9 cellular contexts compared by ENCODE assay signal in genomic region chr2:133421516-133422324, GRCh38.
DNase-seq lines count a peak whose midpoint lies in the region; TF ChIP-seq lines count a peak whose summit lies in the region.
"Had no signal": no experiment of that assay in that cellular context is flagged by ENCODE, and none has a peak within 500 bp of the region (broad histone marks: within the 10 kb centered on the region; RNA-seq: fewer than 3 reads in every experiment).

No MANE protein-coding gene starts in this region.

- H3K27me3 Mint-ChIP-seq in activated T-helper 1 cell treated with anti-CD3 and anti-CD28 coated beads, Interleukin-12 subunit alpha, Interleukin-12 subunit beta, Interleukin-2, Interleukin-4 antibody, amounts not matched to agents 30 ng/mL and 10 ng/mL and 1 ng/mL, durations not matched to agents 14 hours and 24 hours and 36 hours (ENCODE audit: insufficient read depth): no peaks in the 10 kb centered on the region
- H3K27me3 Mint-ChIP-seq: activated naive CD8-positive, alpha-beta T cell treated with anti-CD3 and anti-CD28 coated beads, Interleukin-2, amount 10 ng/mL, durations not matched to agents 7 days and 5 days had no signal

- no peaks in the 10 kb centered on the region for H3K9me3 Mint-ChIP-seq in activated T-helper 1 cell treated with anti-CD3 and anti-CD28 coated beads, Interleukin-12 subunit alpha, Interleukin-12 subunit beta, Interleukin-2, Interleukin-4 antibody, amounts not matched to agents 30 ng/mL and 10 ng/mL and 1 ng/mL, durations not matched to agents 14 hours and 24 hours and 36 hours
- H3K9me3 Mint-ChIP-seq: activated naive CD8-positive, alpha-beta T cell treated with anti-CD3 and anti-CD28 coated beads, Interleukin-2, amount 10 ng/mL, durations not matched to agents 7 days and 5 days had no signal

- no peak overlapping the region for H3K27ac Mint-ChIP-seq in activated T-helper 1 cell treated with anti-CD3 and anti-CD28 coated beads, Interleukin-12 subunit alpha, Interleukin-12 subunit beta, Interleukin-2, Interleukin-4 antibody, amounts not matched to agents 30 ng/mL and 10 ng/mL and 1 ng/mL, durations not matched to agents 14 hours and 24 hours and 36 hours
- H3K27ac Mint-ChIP-seq: activated naive CD8-positive, alpha-beta T cell treated with anti-CD3 and anti-CD28 coated beads, Interleukin-2, amount 10 ng/mL, durations not matched to agents 7 days and 5 days had no signal

- peaks cover 28% of the 10 kb centered on the region for H3K4me1 ChIP-seq in left ventricle myocardium inferior

- no peak overlapping the region for H3K4me3 Mint-ChIP-seq in activated T-helper 1 cell treated with anti-CD3 and anti-CD28 coated beads, Interleukin-12 subunit alpha, Interleukin-12 subunit beta, Interleukin-2, Interleukin-4 antibody, amounts not matched to agents 30 ng/mL and 10 ng/mL and 1 ng/mL, durations not matched to agents 14 hours and 24 hours and 36 hours
- H3K4me3 Mint-ChIP-seq: activated naive CD8-positive, alpha-beta T cell treated with anti-CD3 and anti-CD28 coated beads, Interleukin-2, amount 10 ng/mL, durations not matched to agents 7 days and 5 days had no signal

- intact Hi-C loops in left ventricle myocardium inferior (cut with micrococcal nuclease): no loop called here
- intact Hi-C loops in activated T-helper 1 cell treated with anti-CD3 and anti-CD28 coated beads, Interleukin-12 subunit alpha, Interleukin-12 subunit beta, Interleukin-2, Interleukin-4 antibody, amounts not matched to agents 30 ng/mL and 10 ng/mL and 1 ng/mL, durations not matched to agents 14 hours and 24 hours and 36 hours (cut with micrococcal nuclease): no loop called here

- POLR2A ChIA-PET in HEK293T (lab: Yijun Ruan, JAX): interaction anchor here (0.9 kb wide), 1 partner anchor 9 kb away, joined by 3 read pairs; no protein-coding TSS in a partner anchor

- H3K9me3 ChIP-seq in left ventricle myocardium inferior (replicated peaks): no peaks in the 10 kb centered on the region

- no peaks in the 10 kb centered on the region for H3K36me3 Mint-ChIP-seq in activated T-helper 1 cell treated with anti-CD3 and anti-CD28 coated beads, Interleukin-12 subunit alpha, Interleukin-12 subunit beta, Interleukin-2, Interleukin-4 antibody, amounts not matched to agents 30 ng/mL and 10 ng/mL and 1 ng/mL, durations not matched to agents 14 hours and 24 hours and 36 hours (ENCODE audit: low read depth)
- H3K36me3 Mint-ChIP-seq: activated naive CD8-positive, alpha-beta T cell treated with anti-CD3 and anti-CD28 coated beads, Interleukin-2, amount 10 ng/mL, durations not matched to agents 7 days and 5 days had no signal

- H3K27ac ChIP-seq in left ventricle myocardium inferior (replicated peaks): peak overlapping the region; percentile 49

- no peak for TF ChIP-seq CTCF in left ventricle myocardium inferior (IDR thresholded peaks at IDR 0.05; ENCODE audit: borderline replicate concordance)

- CTCF ChIA-PET in HEK293T (lab: Yijun Ruan, JAX): interaction anchor here (0.7 to 3.0 kb wide), 3 partner anchors 10 to 90 kb away, joined by 3 to 14 read pairs (median 5); no protein-coding TSS in a partner anchor

- H3K4me3 ChIP-seq in left ventricle myocardium inferior: no peak overlapping the region

- peak; percentile 26 for DNase-seq in G401 (ENCODE audit: low spot score)
- DNase-seq in HEK293T (ENCODE audit: extremely low spot score): peak; percentile 10
- DNase-seq in NCI-H2029 treated with DMSO at 0.1 percent for 48 hours (lab: John Stamatoyannopoulos, UW): peak; percentile 78
- DNase-seq in left ventricle myocardium inferior: peak; percentile 15
- DNase-seq in NCI-H1105 treated with DMSO at 0.1 percent for 48 hours (lab: John Stamatoyannopoulos, UW): no peak
- no peak for DNase-seq in COLO829 (ENCODE audit: low spot score)
- DNase-seq in NK-92 (lab: John Stamatoyannopoulos, UW; ENCODE audit: unreplicated experiment): no peak
- no peak for DNase-seq in activated T-helper 1 cell treated with anti-CD3 and anti-CD28 coated beads, Interleukin-12 subunit alpha, Interleukin-12 subunit beta, Interleukin-2, Interleukin-4 antibody, amounts not matched to agents 30 ng/mL and 10 ng/mL and 1 ng/mL, durations not matched to agents 14 hours and 24 hours and 36 hours (ENCODE audit: low spot score)
- DNase-seq: activated naive CD8-positive, alpha-beta T cell treated with anti-CD3 and anti-CD28 coated beads, Interleukin-2, amount 10 ng/mL, durations not matched to agents 7 days and 5 days had no signal

- H3K36me3 ChIP-seq in left ventricle myocardium inferior: no peaks in the 10 kb centered on the region

- H3K27me3 ChIP-seq in left ventricle myocardium inferior (ENCODE audit: low read depth): no peaks in the 10 kb centered on the region

- in situ Hi-C loops in G401 (cut with HindIII; ENCODE audit: low sequenced_read_pairs): no loop called here

- no peaks in the 10 kb centered on the region for H3K4me1 Mint-ChIP-seq in activated T-helper 1 cell treated with anti-CD3 and anti-CD28 coated beads, Interleukin-12 subunit alpha, Interleukin-12 subunit beta, Interleukin-2, Interleukin-4 antibody, amounts not matched to agents 30 ng/mL and 10 ng/mL and 1 ng/mL, durations not matched to agents 14 hours and 24 hours and 36 hours (ENCODE audit: low read depth)
- H3K4me1 Mint-ChIP-seq: activated naive CD8-positive, alpha-beta T cell treated with anti-CD3 and anti-CD28 coated beads, Interleukin-2, amount 10 ng/mL, durations not matched to agents 7 days and 5 days had no signal

TF ChIP-seq in HEK293T, 16 proteins besides CTCF, POLR2A, EP300 and RAD21:
- no peak for TF ChIP-seq SP1 (IDR thresholded peaks at IDR 0.05)
- no peak for TF ChIP-seq LEF1 (IDR thresholded peaks at IDR 0.05; ENCODE audit: borderline replicate concordance)
- TF ChIP-seq FOXM1 (IDR thresholded peaks at IDR 0.05; ENCODE audit: borderline replicate concordance): no peak
- TF ChIP-seq FOXA1 (IDR thresholded peaks at IDR 0.05): no peak
- TF ChIP-seq SUZ12 (IDR thresholded peaks at IDR 0.05): no peak

Comparison
In these comparisons a context has a peak if more than half of its experiments do, and no peak if none do; other contexts are left out.
1. DNase-seq: peak in G401 (single experiment), HEK293T (single experiment), NCI-H2029 treated with DMSO at 0.1 percent for 48 hours (single experiment) and left ventricle myocardium inferior (single experiment); none in NCI-H1105 treated with DMSO at 0.1 percent for 48 hours (single experiment), COLO829 (single experiment), NK-92 (single experiment) and activated T-helper 1 cell treated with anti-CD3 and anti-CD28 coated beads, Interleukin-12 subunit alpha, Interleukin-12 subunit beta, Interleukin-2, Interleukin-4 antibody, amounts not matched to agents 30 ng/mL and 10 ng/mL and 1 ng/mL, durations not matched to agents 14 hours and 24 hours and 36 hours (single experiment).